Comparison of ENCODE assay signal across 1 cellular context in genomic region chr20:53608456-53609413, GRCh38.
TF ChIP-seq lines count a peak whose summit lies in the region.

No MANE protein-coding gene starts in this region.

TF ChIP-seq in WTC11, 78 proteins besides CTCF, POLR2A, EP300 and RAD21 (continued from another document):
- no peak for TF ChIP-seq RORB (CRISPR knock-in tag; IDR thresholded peaks at IDR 0.05)
